15 cellular contexts compared by ENCODE assay signal in genomic region chr20:49698477-49698876, GRCh38. TPM values are rescaled to one million over a fixed set of nuclear protein-coding genes. Genes with fewer than 3 reads are reported as not detected.
DNase-seq lines count a peak whose midpoint lies in the region; ATAC-seq, FAIRE-seq and TF ChIP-seq lines count a peak whose summit lies in the region.
"Had no signal": no experiment of that assay in that cellular context is flagged by ENCODE, and none has a peak within 500 bp of the region (broad histone marks: within the 10 kb centered on the region; RNA-seq: fewer than 3 reads in every experiment).

No MANE protein-coding gene starts in this region.

- H3K4me2 ChIP-seq in PC-3 (ENCODE audit: low read length) = peak overlapping the region; percentile 57
- H3K4me2 ChIP-seq in H1 (ENCODE audit: insufficient read depth in 1 of 2, low read depth in 2 of 2, low read length in 2 of 2) = no peak overlapping the region

- intact Hi-C loops in PC-3 (cut with micrococcal nuclease) = no loop called here
- intact Hi-C loops in psoas muscle (cut with DNase I) = no loop called here

- H2AFZ ChIP-seq in PC-3 (ENCODE audit: low read length) = no peak overlapping the region
- H2AFZ ChIP-seq in H1 (ENCODE audit: low read length) = no peak overlapping the region

- BruUV-seq in PC-3 (replicated peaks; lab: Mats Ljungman, UMichigan) = no TSS peak

- no peak overlapping the region for H4K8ac ChIP-seq in H1 (ENCODE audit: extremely low read depth, insufficient read depth, low read length)

- no peak for TF ChIP-seq RAD21 in H1 (IDR thresholded peaks at IDR 0.05 in 1 of 2, conservative IDR thresholded peaks at IDR 0.05 in 1 of 2; ENCODE audit: low read depth in 2 of 2, low read length in 2 of 2)

- no peak for TF ChIP-seq POLR2A in H1 (IDR thresholded peaks at IDR 0.05; ENCODE audit: control extremely low read depth in 1 of 2, low read depth in 2 of 2, low read length in 2 of 2)

- H4K20me1 ChIP-seq in PC-3 (ENCODE audit: low read length) (peaks cover 3% of the 10 kb centered on the region; the same call in 1 of the 2 replicates), H1 (replicated peaks in 1 of 2; ENCODE audit: control insufficient read depth in 1 of 2, insufficient read depth in 2 of 2, low read length in 2 of 2) (peaks cover 22 to 36% of the 10 kb centered on the region in 2 experiments)

- H3K4me3 ChIP-seq in PC-3 (ENCODE audit: low read length) (no peak overlapping the region), H1 (ENCODE audit: extremely low read depth in 1 of 4, insufficient read depth in 2 of 4, low read depth in 3 of 4, low read length in 4 of 4) (no peak overlapping the region), psoas muscle (no peak overlapping the region)
- H3K4me3 ChIP-seq: coronary artery, HAP-1 had no signal

- H3K9ac ChIP-seq in PC-3 (ENCODE audit: low read length) = no peak overlapping the region
- H3K9ac ChIP-seq in H1 (replicated peaks in 1 of 4; ENCODE audit: extremely low read depth in 1 of 4, low read depth in 3 of 4, low read length in 3 of 4) = no peak overlapping the region

- TF ChIP-seq CTCF in PC-3 (conservative IDR thresholded peaks at IDR 0.05; ENCODE audit: low read depth, low read length) (no peak), H1 (IDR thresholded peaks at IDR 0.05; ENCODE audit: control extremely low read depth in 1 of 3, insufficient read depth in 1 of 3, low read depth in 1 of 3, low read length in 3 of 3) (no peak), psoas muscle (IDR thresholded peaks at IDR 0.05) (no peak)

- H3K79me1 ChIP-seq in H1 (ENCODE audit: low read depth, low read length) = no peaks in the 10 kb centered on the region

- H3K23me2 ChIP-seq in H1 (ENCODE audit: low read depth, low read length) = no peaks in the 10 kb centered on the region

- peak overlapping the region; percentile 87 for H3K27ac Mint-ChIP-seq in activated T-cell treated with anti-CD3 and anti-CD28 coated beads, Interleukin-2, amount 50 U/mL, for 24 hours

- ATAC-seq in PC-3 = no peak
- ATAC-seq in psoas muscle = peak in 2 of 4 donors; percentile 35 to 44
- no peak for ATAC-seq in HG02885 (IDR thresholded peaks at IDR 0.05; ENCODE audit: poor library complexity, unreplicated experiment)

- H2BK20ac ChIP-seq in H1 (ENCODE audit: low read length) = no peak overlapping the region

- no peak overlapping the region for H4K5ac ChIP-seq in H1 (ENCODE audit: insufficient read length, low read depth, low read length)

- WGBS in H1 (ENCODE audit: extremely low coverage in 1 of 2, insufficient coverage in 1 of 2, insufficient read length in 1 of 2, insufficient replicate concordance in 2 of 2, low coverage in 1 of 2, low lambda C conversion rate in 2 of 2, missing lambda C conversion rate in 1 of 2), 2 experiments = 87% methylated on average over 5 of the region's 5 CpGs; no CpG with 5 or more reads in 1 of the 2 experiments
- 60 to 79% (median 74%) methylated on average over 5 of the region's 5 CpGs for WGBS in psoas muscle, 3 donors

- no peak for FAIRE-seq in H1 (lab: Jason Lieb, UNC)

- no peaks in the 10 kb centered on the region for H3K9me3 ChIP-seq in PC-3 (ENCODE audit: low read length)
- no peaks in the 10 kb centered on the region for H3K9me3 ChIP-seq in H1 (ENCODE audit: insufficient read depth in 2 of 2, low read depth in 1 of 2, low read length in 1 of 2)
- H3K9me3 ChIP-seq in psoas muscle = no peaks in the 10 kb centered on the region
- H3K9me3 ChIP-seq: HAP-1 had no signal

- no peak for TF ChIP-seq EP300 in H1 (IDR thresholded peaks at IDR 0.05; ENCODE audit: borderline replicate concordance in 1 of 2, low read depth in 2 of 2, low read length in 2 of 2)

- no peak overlapping the region for H3K14ac ChIP-seq in H1 (ENCODE audit: insufficient read length)

- H3K79me2 ChIP-seq in PC-3 (ENCODE audit: low read length) (peaks cover 100% of the 10 kb centered on the region), H1 (ENCODE audit: control insufficient read depth in 1 of 2, insufficient read depth in 2 of 2, low read length in 2 of 2) (peaks cover 47 to 100% of the 10 kb centered on the region in 2 experiments)

- no peaks in the 10 kb centered on the region for H3K27me3 ChIP-seq in PC-3 (ENCODE audit: low read length)
- no peaks in the 10 kb centered on the region for H3K27me3 ChIP-seq in H1 (replicated peaks in 1 of 4; ENCODE audit: control insufficient read depth in 3 of 4, extremely low read depth in 1 of 4, insufficient read depth in 3 of 4, low read length in 3 of 4)
- H3K27me3 ChIP-seq in psoas muscle (ENCODE audit: insufficient read depth in 3 of 3, low read length in 2 of 3) = no peaks in the 10 kb centered on the region

- peak overlapping the region; percentile 88; the same call in 1 of the 2 replicates for H2AK5ac ChIP-seq in H1 (ENCODE audit: low read depth, low read length)

- no peak overlapping the region for H3K18ac ChIP-seq in H1 (ENCODE audit: extremely low read depth, low read length)

- peak overlapping the region; percentile 69; the same call in 1 of the 2 replicates for H2BK12ac ChIP-seq in H1 (ENCODE audit: low read depth, low read length)

- H3K9me2 ChIP-seq in PC-3 (replicated peaks; ENCODE audit: low read length) = no peaks in the 10 kb centered on the region

- peak overlapping the region; percentile 47 for H3K4me3 Mint-ChIP-seq in activated T-cell treated with anti-CD3 and anti-CD28 coated beads, Interleukin-2, amount 50 U/mL, for 24 hours

- CTCF ChIA-PET in PC-3 (lab: Charles Lee) = no interaction called here
- CTCF ChIA-PET in H1 (lab: Charles Lee; ENCODE audit: partially characterized antibody) = interaction anchor here (0.7 to 1.6 kb wide), 2 partner anchors 88 to 190 kb away, joined by 3 to 4 read pairs; no protein-coding TSS in a partner anchor

- no peaks in the 10 kb centered on the region for H3K27me3 Mint-ChIP-seq in activated T-cell treated with anti-CD3 and anti-CD28 coated beads, Interleukin-2, amount 50 U/mL, for 24 hours

- no peak overlapping the region for H2BK120ac ChIP-seq in H1 (replicated peaks; ENCODE audit: low read depth, low read length)

- no peak overlapping the region for H4K91ac ChIP-seq in H1 (replicated peaks; ENCODE audit: insufficient read length, low read length)

- H3K36me3 Mint-ChIP-seq in activated T-cell treated with anti-CD3 and anti-CD28 coated beads, Interleukin-2, amount 50 U/mL, for 24 hours (ENCODE audit: low read depth) = peaks cover 20% of the 10 kb centered on the region

- no peak overlapping the region for H3K56ac ChIP-seq in H1 (replicated peaks; ENCODE audit: insufficient read length, low read depth, low read length)

- no peak overlapping the region for H3K23ac ChIP-seq in H1 (ENCODE audit: insufficient read length)

- POLR2A ChIA-PET in PC-3 (lab: Charles Lee; ENCODE audit: unreplicated experiment) = interaction anchor here (0.7 kb wide), 1 partner anchor 114 kb away, joined by 3 read pairs; the partner anchor contains the start of gene SLC9A8
- POLR2A ChIA-PET in H1 (lab: Charles Lee; ENCODE audit: partially characterized antibody) = interaction anchor here (1.6 kb wide), 1 partner anchor 13 kb away, joined by 3 read pairs; no protein-coding TSS in a partner anchor

- no peak overlapping the region for H2BK15ac ChIP-seq in H1 (ENCODE audit: low read length)

- H3K4me1 ChIP-seq in PC-3 (ENCODE audit: insufficient read depth, low read length) = peaks cover 63% of the 10 kb centered on the region
- peaks cover 3 to 21% (median 14%) of the 10 kb centered on the region in 4 experiments; a peak in 6 of 7 replicates for H3K4me1 ChIP-seq in H1 (replicated peaks in 1 of 4; ENCODE audit: control insufficient read depth in 3 of 4, insufficient read depth in 4 of 4, low read length in 3 of 4)
- peaks cover 83% of the 10 kb centered on the region for H3K4me1 ChIP-seq in psoas muscle

- H3K36me3 ChIP-seq in PC-3 (ENCODE audit: low read depth, low read length) = no peaks in the 10 kb centered on the region; the same call in 1 of the 2 replicates
- no peaks in the 10 kb centered on the region for H3K36me3 ChIP-seq in H1 (ENCODE audit: control insufficient read depth in 2 of 4, insufficient read depth in 4 of 4, low read length in 3 of 4)
- no peaks in the 10 kb centered on the region for H3K36me3 ChIP-seq in psoas muscle (ENCODE audit: insufficient read depth in 1 of 2, low read depth in 1 of 2)
- H3K36me3 ChIP-seq: HAP-1 had no signal

- H3F3A ChIP-seq in PC-3 (ENCODE audit: low read length, unreplicated experiment) = no peaks in the 10 kb centered on the region

- H3K9me3 Mint-ChIP-seq in activated T-cell treated with anti-CD3 and anti-CD28 coated beads, Interleukin-2, amount 50 U/mL, for 24 hours = no peaks in the 10 kb centered on the region

- peaks cover 82% of the 10 kb centered on the region for H3K4me1 Mint-ChIP-seq in activated T-cell treated with anti-CD3 and anti-CD28 coated beads, Interleukin-2, amount 50 U/mL, for 24 hours (ENCODE audit: low read depth)

- 0 out of 2 replicates have a peak overlapping the region, but pooled peaks have one; percentile 17 for H2BK5ac ChIP-seq in H1 (ENCODE audit: low read depth, low read length)

- no peak for DNase-seq in activated T-cell treated with anti-CD3 and anti-CD28 coated beads, Interleukin-2, amount 50 U/mL, for 24 hours
- no peak for DNase-seq in activated T-cell treated with anti-CD3 and anti-CD28 coated beads, Interleukin-2, amount 50 U/mL, for 48 hours
- no peak for DNase-seq in PC-3
- DNase-seq in H1 (ENCODE audit: low read depth in 1 of 2, low spot score in 2 of 2) = no peak
- no peak for DNase-seq in psoas muscle
- DNase-seq in cortex of kidney (lab: John Stamatoyannopoulos, UW) = no peak
- no peak for DNase-seq in NCI-H748 (lab: John Stamatoyannopoulos, UW; ENCODE audit: unreplicated experiment)
- DNase-seq: activated CD8-positive, alpha-beta memory T cell treated with anti-CD3 and anti-CD28 coated beads for 24 hours; Kasumi-1; NCI-H146; NCI-H510A; posterior cingulate gyrus had no signal

- H3K4ac ChIP-seq in H1 (replicated peaks; ENCODE audit: insufficient read length, low read depth, low read length) = no peak overlapping the region

- peak overlapping the region; percentile 85 for H3K27ac ChIP-seq in PC-3 (ENCODE audit: low read length)
- no peak overlapping the region for H3K27ac ChIP-seq in H1 (ENCODE audit: low read depth, low read length)
- peak overlapping the region; percentile 61 for H3K27ac ChIP-seq in psoas muscle
- H3K27ac ChIP-seq: coronary artery had no signal

TF ChIP-seq in H1, 55 proteins besides CTCF, POLR2A, EP300 and RAD21 (continues in another document):
- TF ChIP-seq TCF12 (IDR thresholded peaks at IDR 0.05; ENCODE audit: low read depth, low read length) = no peak

RNA-seq across cellular contexts. Expression of gene B4GALT5, which starts 15.2 kb away (rescaled TPM):
- total RNA-seq in PC-3 (2014; rRNA removed) = 18.1 and 24.1 TPM in 2 replicates
- total RNA-seq in H1 (2021; fragmentation: NEBNext Ultra II Directional; extraction: Animal tissue kit (Norgen Biotek cat#: 25700)) = 73.5 and 75.4 TPM in 2 replicates
- 39.1 and 46.5 TPM in 2 replicates for polyA plus RNA-seq in H1 (2011; rRNA removed)
- polyA plus RNA-seq in H1 (2011; cell fraction: cytosol; rRNA removed) = 43.0 TPM
- 26.3 TPM for polyA plus RNA-seq in H1 (2011; cell fraction: nucleus; rRNA removed)
- polyA plus RNA-seq in H1 (2012, experiment 1 of 2) = 41.6 to 48.4 TPM (median 44.5 TPM) in 4 replicates
- 24.7 TPM for polyA plus RNA-seq in H1 (2012, experiment 2 of 2)
- 57.2 TPM for polyA plus RNA-seq in H1 (2013, experiment 1 of 2)
- polyA plus RNA-seq in H1 (2013, experiment 2 of 2) = 71.0 TPM
- 59.0 and 69.0 TPM in 2 replicates for polyA minus RNA-seq in H1 (2011; rRNA and poly(A)+ RNA removed)
- polyA minus RNA-seq in H1 (2011; cell fraction: cytosol; rRNA and poly(A)+ RNA removed) = 36.1 TPM
- polyA minus RNA-seq in H1 (2011; cell fraction: nucleus; rRNA and poly(A)+ RNA removed) = 20.6 TPM
- 100 to 1,000 TPM in 2 of 4 donors, 10 to 100 TPM in 2; 49.3 to 284 (median 92.5) TPM for total RNA-seq in psoas muscle
- 10 to 100 TPM; 32.0 to 75.3 (median 72.3) TPM for polyA plus RNA-seq in psoas muscle
